In genomic region chr2:227052879-227053278, GRCh38 we compare ENCODE assay signal across 25 cellular contexts.
DNase-seq lines count a peak whose midpoint lies in the region; ATAC-seq and TF ChIP-seq lines count a peak whose summit lies in the region.
"Had no signal": no experiment of that assay in that cellular context is flagged by ENCODE, and none has a peak within 500 bp of the region (broad histone marks: within the 10 kb centered on the region; RNA-seq: fewer than 3 reads in every experiment).

No MANE protein-coding gene starts in this region.

- TF ChIP-seq CTCF in HEK293 (tag by site-specific recombination; IDR thresholded peaks at IDR 0.05) (no peak), mucosa of descending colon (IDR thresholded peaks at IDR 0.05) (no peak), right atrium auricular region (IDR thresholded peaks at IDR 0.05) (no peak)

- peak; percentile 84 for ATAC-seq in mucosa of descending colon
- no peak for ATAC-seq in HG02610 (IDR thresholded peaks at IDR 0.05; ENCODE audit: unreplicated experiment)
- ATAC-seq: CD8-positive, alpha-beta T cell; natural killer cell; stimulated activated naive CD8-positive, alpha-beta T cell treated with anti-CD3 and anti-CD28 coated beads, Interleukin-15, amount 100 ng/mL, for 72 hours had no signal

- intact Hi-C loops in mucosa of descending colon (cut with DNase I, micrococcal nuclease), result no loop called here

- H3K36me3 ChIP-seq in HEK293 (ENCODE audit: control insufficient read depth in 2 of 2, insufficient read depth in 1 of 2, low read length in 2 of 2) (peaks cover 0 to 3% of the 10 kb centered on the region in 2 experiments; a peak in 1 of 3 replicates), mucosa of descending colon (ENCODE audit: low read depth) (no peaks in the 10 kb centered on the region), right atrium auricular region (peaks cover 22% of the 10 kb centered on the region)
- H3K36me3 ChIP-seq: WERI-Rb-1 had no signal

- H3K27ac ChIP-seq in HEK293 (ENCODE audit: extremely low read depth, low read depth, low read length), result 0 out of 2 replicates have a peak overlapping the region, but pooled peaks have one; percentile 24
- H3K27ac ChIP-seq in right atrium auricular region, result no peak overlapping the region
- H3K27ac ChIP-seq: pancreas, WERI-Rb-1 had no signal

- CTCF ChIA-PET in HEK293 (lab: Yijun Ruan, JAX), result interaction anchor here (1.3 kb wide), 1 partner anchor 10 kb away, joined by 4 read pairs; no protein-coding TSS in a partner anchor

- H3K4me3 ChIP-seq in HEK293 (ENCODE audit: low read depth, low read length), result no peak overlapping the region
- no peak overlapping the region for H3K4me3 ChIP-seq in mucosa of descending colon
- no peak overlapping the region for H3K4me3 ChIP-seq in right atrium auricular region
- H3K4me3 ChIP-seq: pancreas had no signal

- POLR2A ChIA-PET in HEK293 (lab: Yijun Ruan, JAX), result no interaction called here

- H3K27me3 ChIP-seq in right atrium auricular region, result no peaks in the 10 kb centered on the region
- H3K27me3 ChIP-seq: pancreas had no signal

- peak; percentile 66 for DNase-seq in NCI-H146 (lab: John Stamatoyannopoulos, UW)
- DNase-seq in NCI-H345 treated with DMSO at 0.1 percent for 48 hours (lab: John Stamatoyannopoulos, UW; ENCODE audit: unreplicated experiment), result peak; percentile 97
- DNase-seq in mucosa of descending colon, result peak in 1 of 3 donors; percentile 19
- no peak for DNase-seq in right atrium auricular region (ENCODE audit: low spot score)
- no peak for DNase-seq in ureter (ENCODE audit: low spot score)
- DNase-seq in glomerular visceral epithelial cell (ENCODE audit: extremely low spot score), result no peak
- DNase-seq: activated CD4-positive, alpha-beta memory T cell treated with anti-CD3 and anti-CD28 coated beads for 36 hours; activated naive CD4-positive, alpha-beta T cell treated with Interleukin-2 at 50 U/mL for 16 hours; activated T-cell treated with anti-CD3 and anti-CD28 coated beads for 4 hours; anterior cingulate cortex; CD8-positive, alpha-beta T cell; erythroblast; foreskin melanocyte; Karpas-422; kidney glomerular epithelial cell; mesenchymal stem cell; natural killer cell; NCI-H2171 treated with DMSO at 0.1 percent for 48 hours; pancreas; stimulated activated CD4-positive, alpha-beta T cell treated with anti-CD3 and anti-CD28 coated beads, Interleukin-2, amount 100 ng/mL, for 48 hours; stimulated activated naive CD8-positive, alpha-beta T cell treated with anti-CD3 and anti-CD28 coated beads, Interleukin-15, amount 100 ng/mL, for 72 hours; T-helper 1 cell; WERI-Rb-1 had no signal

- peaks cover 4% of the 10 kb centered on the region for H3K4me1 ChIP-seq in HEK293 (ENCODE audit: control insufficient read depth, insufficient read depth, low read length)
- H3K4me1 ChIP-seq in mucosa of descending colon (ENCODE audit: low read depth), result no peaks in the 10 kb centered on the region
- H3K4me1 ChIP-seq in right atrium auricular region, result no peaks in the 10 kb centered on the region
- H3K4me1 ChIP-seq: pancreas had no signal

- no peaks in the 10 kb centered on the region for H3K9me3 ChIP-seq in HEK293 (ENCODE audit: control insufficient read depth, insufficient read depth, low read depth, low read length)
- no peaks in the 10 kb centered on the region for H3K9me3 ChIP-seq in mucosa of descending colon
- no peaks in the 10 kb centered on the region for H3K9me3 ChIP-seq in right atrium auricular region
- H3K9me3 ChIP-seq: pancreas had no signal

TF ChIP-seq in HEK293, 187 proteins besides CTCF, POLR2A, EP300 and RAD21 (continues in another document):
- no peak for TF ChIP-seq ZNF521 (tag by site-specific recombination; IDR thresholded peaks at IDR 0.05)
- TF ChIP-seq ZNF449 (tag by site-specific recombination; IDR thresholded peaks at IDR 0.05), result peak; percentile 99
- TF ChIP-seq PBX3 (CRISPR knock-in tag; IDR thresholded peaks at IDR 0.05), result no peak
- 0 out of 2 replicates have a peak, but pooled peaks have one; percentile 16 for TF ChIP-seq SCRT1 (tag by site-specific recombination; IDR thresholded peaks at IDR 0.05; ENCODE audit: borderline replicate concordance)
- peak; percentile 69 for TF ChIP-seq OSR2 (tag by site-specific recombination; IDR thresholded peaks at IDR 0.05)
- peak; percentile 91 for TF ChIP-seq ZNF843 (tag by site-specific recombination; IDR thresholded peaks at IDR 0.05)
- TF ChIP-seq HOXD13 (CRISPR knock-in tag; IDR thresholded peaks at IDR 0.05; ENCODE audit: borderline replicate concordance), result peak; percentile 69; the same call in 1 of the 2 replicates
- TF ChIP-seq PRDM4 (tag by site-specific recombination; IDR thresholded peaks at IDR 0.05), result peak; percentile 69
- TF ChIP-seq BCL11B (tag by site-specific recombination; IDR thresholded peaks at IDR 0.05; ENCODE audit: low read depth), result 0 out of 2 replicates have a peak, but pooled peaks have one; percentile 39
- TF ChIP-seq ZNF549 (tag by site-specific recombination; IDR thresholded peaks at IDR 0.05), result peak; percentile 54; the same call in 1 of the 2 replicates
- 0 out of 2 replicates have a peak, but pooled peaks have one; percentile 41 for TF ChIP-seq ZNF580 (tag by site-specific recombination; IDR thresholded peaks at IDR 0.05)
- TF ChIP-seq SP7 (tag by site-specific recombination; IDR thresholded peaks at IDR 0.05), result peak; percentile 67
- TF ChIP-seq ZNF596 (tag by site-specific recombination; IDR thresholded peaks at IDR 0.05), result no peak
- TF ChIP-seq ZNF561 (tag by site-specific recombination; IDR thresholded peaks at IDR 0.05; ENCODE audit: borderline replicate concordance), result no peak
- 0 out of 2 replicates have a peak, but pooled peaks have one; percentile 16 for TF ChIP-seq IKZF3 (tag by site-specific recombination; IDR thresholded peaks at IDR 0.05)
- TF ChIP-seq GLI4 (tag by site-specific recombination; IDR thresholded peaks at IDR 0.05), result no peak
- no peak for TF ChIP-seq ZNF391 (tag by site-specific recombination; IDR thresholded peaks at IDR 0.05; ENCODE audit: borderline replicate concordance, low read depth)
- no peak for TF ChIP-seq ZNF707 (tag by site-specific recombination; IDR thresholded peaks at IDR 0.05)
- peak; percentile 93 for TF ChIP-seq PRDM6 (tag by site-specific recombination; IDR thresholded peaks at IDR 0.05)

Comparison
In these comparisons a context has a peak if more than half of its experiments do, and no peak if none do; other contexts are left out.
1. DNase-seq: peak in NCI-H146 (single experiment) and NCI-H345 treated with DMSO at 0.1 percent for 48 hours (single experiment); none in right atrium auricular region (single experiment), ureter (single experiment) and glomerular visceral epithelial cell (single experiment).